9 cellular contexts compared by ENCODE assay signal in genomic region chr7:3955751-3956696, GRCh38.
DNase-seq lines count a peak whose midpoint lies in the region; ATAC-seq, FAIRE-seq and TF ChIP-seq lines count a peak whose summit lies in the region.
"Had no signal": no experiment of that assay in that cellular context is flagged by ENCODE, and none has a peak within 500 bp of the region (broad histone marks: within the 10 kb centered on the region; RNA-seq: fewer than 3 reads in every experiment).

No MANE protein-coding gene starts in this region.

- 91% methylated on average over 11 of the region's 14 CpGs for WGBS in HepG2 (ENCODE audit: low lambda C conversion rate)
- WGBS in right lobe of liver (ENCODE audit: insufficient coverage, low coverage, low lambda C conversion rate, missing lambda C conversion rate) = 70% methylated on average over 9 of the region's 14 CpGs
- WGBS in suprapubic skin = 55% methylated on average over 10 of the region's 14 CpGs

- H3K4me1 Mint-ChIP-seq in activated naive CD4-positive, alpha-beta T cell treated with anti-CD3 and anti-CD28 coated beads, Interleukin-2, amount 10 ng/mL, durations not matched to agents 7 days and 5 days = no peaks in the 10 kb centered on the region

- intact Hi-C loops in HepG2 (cut with micrococcal nuclease; ENCODE audit: unreplicated experiment) (no loop called here), right lobe of liver (cut with DNase I) (no loop called here)

- no peaks in the 10 kb centered on the region for H3K27me3 ChIP-seq in HepG2 (ENCODE audit: control insufficient read depth in 1 of 2, insufficient read depth in 2 of 2, low read length in 2 of 2)
- H3K27me3 ChIP-seq in right lobe of liver = no peaks in the 10 kb centered on the region
- peaks cover 2% of the 10 kb centered on the region for H3K27me3 ChIP-seq in suprapubic skin

- H4K20me1 ChIP-seq in HepG2 (ENCODE audit: insufficient read depth, low read length) = no peaks in the 10 kb centered on the region

- BruUV-seq in HepG2 (replicated peaks; lab: Mats Ljungman, UMichigan) = no TSS peak

- H3K79me2 ChIP-seq in HepG2 (ENCODE audit: insufficient read depth, low read length) = no peaks in the 10 kb centered on the region

- POLR2A ChIA-PET in HepG2 (lab: Yijun Ruan, JAX) = no interaction called here

- H3K27ac Mint-ChIP-seq in activated naive CD4-positive, alpha-beta T cell treated with anti-CD3 and anti-CD28 coated beads, Interleukin-2, amount 10 ng/mL, durations not matched to agents 7 days and 5 days = no peak overlapping the region

- no peak overlapping the region for H3K9ac ChIP-seq in HepG2 (ENCODE audit: insufficient read depth, low read depth, low read length)

- CTCF ChIA-PET in HepG2 (lab: Yijun Ruan, JAX; ENCODE audit: low intra/inter-chr PET ratio, low total read pairs) = no interaction called here
- CTCF ChIA-PET in activated naive CD4-positive, alpha-beta T cell treated with anti-CD3 and anti-CD28 coated beads, Interleukin-2, amount 10 ng/mL, durations not matched to agents 7 days and 5 days (lab: Charles Lee) = no interaction called here

- H2AFZ ChIP-seq in HepG2 (ENCODE audit: low read length) = no peak overlapping the region

- TF ChIP-seq POLR2A in HepG2 (IDR thresholded peaks at IDR 0.05; ENCODE audit: insufficient read depth in 1 of 2, low read depth in 2 of 2, low read length in 2 of 2) (no peak), right lobe of liver (IDR thresholded peaks at IDR 0.05) (no peak), suprapubic skin (IDR thresholded peaks at IDR 0.05) (no peak)

- no peak for DNase-seq in HepG2 (ENCODE audit: low spot score)
- DNase-seq in right lobe of liver = no peak
- DNase-seq in cardiac fibroblast (ENCODE audit: low read depth in 2 of 2) = peak; percentile 6 to 62
- DNase-seq in ureter (ENCODE audit: low spot score) = peak; percentile 52
- DNase-seq in KG1 (lab: John Stamatoyannopoulos, UW) = no peak
- no peak for DNase-seq in activated naive CD4-positive, alpha-beta T cell treated with anti-CD3 and anti-CD28 coated beads, Interleukin-2, amount 10 ng/mL, durations not matched to agents 7 days and 5 days
- DNase-seq in suprapubic skin (ENCODE audit: low spot score in 2 of 2) = no peak
- DNase-seq: DND-41 had no signal

- ATAC-seq in HepG2 = no peak
- no peak for ATAC-seq in right lobe of liver
- peak; percentile 73 for ATAC-seq in HG03469 (IDR thresholded peaks at IDR 0.05; ENCODE audit: unreplicated experiment)

- no peak overlapping the region for H3K27ac ChIP-seq in HepG2 (ENCODE audit: extremely low read length, insufficient read depth, low read length)
- no peak overlapping the region for H3K27ac ChIP-seq in right lobe of liver
- no peak overlapping the region for H3K27ac ChIP-seq in suprapubic skin

- H3K4me1 ChIP-seq in HepG2 (ENCODE audit: insufficient read depth, low read length) = peaks cover 37% of the 10 kb centered on the region
- no peaks in the 10 kb centered on the region for H3K4me1 ChIP-seq in right lobe of liver
- peaks cover 10% of the 10 kb centered on the region for H3K4me1 ChIP-seq in suprapubic skin

- in situ Hi-C loops in HepG2 (cut with HindIII; ENCODE audit: extremely low pct_ligation_motif_present, low pct_unique_long_range_greater_than_20kb) = no loop called here

- H3K9me3 ChIP-seq in HepG2 (ENCODE audit: low read length) (no peaks in the 10 kb centered on the region), right lobe of liver (no peaks in the 10 kb centered on the region), suprapubic skin (no peaks in the 10 kb centered on the region)

- H3K4me3 ChIP-seq in HepG2 (replicated peaks in 1 of 3; ENCODE audit: insufficient read depth in 1 of 3, low read depth in 2 of 3, low read length in 3 of 3) = no peak overlapping the region
- no peak overlapping the region for H3K4me3 ChIP-seq in right lobe of liver
- H3K4me3 ChIP-seq in cardiac fibroblast (replicated peaks in 1 of 2; ENCODE audit: low read depth in 2 of 2, low read length in 2 of 2) = no peak overlapping the region
- no peak overlapping the region for H3K4me3 ChIP-seq in suprapubic skin

- no peak overlapping the region for H3K4me2 ChIP-seq in HepG2 (ENCODE audit: low read depth, low read length)

- H3K9me3 Mint-ChIP-seq in activated naive CD4-positive, alpha-beta T cell treated with anti-CD3 and anti-CD28 coated beads, Interleukin-2, amount 10 ng/mL, durations not matched to agents 7 days and 5 days = no peaks in the 10 kb centered on the region

- H3K36me3 ChIP-seq in HepG2 (replicated peaks in 1 of 2; ENCODE audit: control insufficient read depth in 1 of 2, insufficient read depth in 2 of 2, low read length in 2 of 2) (peaks cover 0 to 3% of the 10 kb centered on the region in 2 experiments; a peak in 2 of 5 replicates), right lobe of liver (no peaks in the 10 kb centered on the region), suprapubic skin (no peaks in the 10 kb centered on the region)

- no peak for FAIRE-seq in HepG2 (lab: Jason Lieb, UNC)

- no peak for TF ChIP-seq EP300 in HepG2 (IDR thresholded peaks at IDR 0.05; ENCODE audit: low read depth in 2 of 2, low read length in 2 of 2)
- no peak for TF ChIP-seq EP300 in HepG2 (CRISPR knock-in tag; IDR thresholded peaks at IDR 0.05; ENCODE audit: borderline replicate concordance)
- TF ChIP-seq EP300 in suprapubic skin (IDR thresholded peaks at IDR 0.05) = no peak

- TF ChIP-seq CTCF in HepG2 (CRISPR knock-in tag; IDR thresholded peaks at IDR 0.05) = no peak
- TF ChIP-seq CTCF in right lobe of liver (IDR thresholded peaks at IDR 0.05) = no peak
- no peak for TF ChIP-seq CTCF in cardiac fibroblast (IDR thresholded peaks at IDR 0.05; ENCODE audit: low read depth, low read length)
- no peak for TF ChIP-seq CTCF in suprapubic skin (IDR thresholded peaks at IDR 0.05)

- TF ChIP-seq RAD21 in HepG2 (CRISPR knock-in tag; IDR thresholded peaks at IDR 0.05) = no peak

- no peak overlapping the region for H3K4me3 Mint-ChIP-seq in activated naive CD4-positive, alpha-beta T cell treated with anti-CD3 and anti-CD28 coated beads, Interleukin-2, amount 10 ng/mL, durations not matched to agents 7 days and 5 days

- H3K36me3 Mint-ChIP-seq in activated naive CD4-positive, alpha-beta T cell treated with anti-CD3 and anti-CD28 coated beads, Interleukin-2, amount 10 ng/mL, durations not matched to agents 7 days and 5 days = no peaks in the 10 kb centered on the region

- H3K27me3 Mint-ChIP-seq in activated naive CD4-positive, alpha-beta T cell treated with anti-CD3 and anti-CD28 coated beads, Interleukin-2, amount 10 ng/mL, durations not matched to agents 7 days and 5 days = no peaks in the 10 kb centered on the region

TF ChIP-seq in HepG2, 621 proteins besides CTCF, POLR2A, EP300 and RAD21:
- TF ChIP-seq ZNF282 (IDR thresholded peaks at IDR 0.05; ENCODE audit: partially characterized antibody) (no peak), FOSL2 (CRISPR knock-in tag; IDR thresholded peaks at IDR 0.05) (peak; percentile 16; the same call in 1 of the 2 replicates)

Comparison
In these comparisons a context has a peak if more than half of its experiments do, and no peak if none do; other contexts are left out.
1. DNase-seq: peak in cardiac fibroblast (2 of 2) and ureter (single experiment); none in HepG2 (single experiment), right lobe of liver (0 of 3), KG1 (single experiment), activated naive CD4-positive, alpha-beta T cell treated with anti-CD3 and anti-CD28 coated beads, Interleukin-2, amount 10 ng/mL, durations not matched to agents 7 days and 5 days (single experiment) and suprapubic skin (0 of 2).